Comparison of ENCODE assay signal across 1 cellular context in the genomic region with DNA sequence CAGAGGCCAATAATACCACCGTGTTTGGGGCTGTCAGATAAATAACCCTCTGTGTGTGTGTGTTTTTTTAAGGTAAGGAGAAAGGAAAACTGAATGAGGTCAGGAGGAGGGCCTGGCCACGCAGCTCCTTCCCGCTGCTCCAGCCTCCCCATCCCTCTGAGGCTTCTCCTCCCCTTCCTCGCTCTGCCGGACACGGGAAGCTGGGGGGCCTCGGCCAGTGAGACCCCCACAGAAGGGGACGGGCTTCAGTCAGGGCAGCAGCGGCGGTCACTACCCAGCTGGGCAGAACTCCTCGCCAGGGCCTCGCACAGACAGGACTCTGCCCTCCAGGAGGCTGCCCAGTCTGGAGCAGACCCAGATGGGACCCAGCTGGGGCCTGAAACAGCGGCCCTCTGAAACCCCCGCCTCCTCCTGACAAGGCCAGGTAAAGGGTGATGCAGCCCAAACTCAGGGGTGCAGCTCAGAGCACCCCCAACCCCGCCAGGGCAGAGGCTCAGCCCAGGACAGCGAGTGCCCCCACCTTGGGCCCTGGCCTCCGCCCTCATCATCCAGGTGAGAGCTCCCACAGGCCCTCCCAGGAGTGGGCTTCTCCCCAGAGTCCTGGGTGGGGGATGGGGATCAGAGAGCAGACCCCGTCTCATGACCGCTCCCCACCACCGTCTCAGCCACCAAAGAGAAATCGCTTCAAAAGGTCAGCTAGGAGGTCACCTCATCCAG.
TF ChIP-seq lines count a peak whose summit lies in the region.

No MANE protein-coding gene starts in this region.

TF ChIP-seq in endothelial cell of umbilical vein, 7 proteins besides CTCF, POLR2A, EP300 and RAD21 (continued from another document):
- TF ChIP-seq, protein P1, sequence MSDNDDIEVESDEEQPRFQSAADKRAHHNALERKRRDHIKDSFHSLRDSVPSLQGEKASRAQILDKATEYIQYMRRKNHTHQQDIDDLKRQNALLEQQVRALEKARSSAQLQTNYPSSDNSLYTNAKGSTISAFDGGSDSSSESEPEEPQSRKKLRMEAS (IDR thresholded peaks at IDR 0.05; ENCODE audit: insufficient read depth, insufficient read length): no peak
- TF ChIP-seq FOS (IDR thresholded peaks at IDR 0.05; ENCODE audit: borderline replicate concordance, insufficient read depth, low read length) (no peak), EZH2 (IDR thresholded peaks at IDR 0.05; ENCODE audit: borderline replicate concordance, low read depth, low read length, severe bottlenecking) (no peak), JUN (IDR thresholded peaks at IDR 0.05; ENCODE audit: borderline replicate concordance, insufficient read depth, insufficient read length, low read depth) (no peak)
